Comparison of ENCODE assay signal across 1 cellular context in genomic region chr14:21476925-21477681, GRCh38.
TF ChIP-seq lines count a peak whose summit lies in the region.

RAB2B (minus strand) TSS chr14:21476959; CDS start chr14:21476872, 87 bp downstream.
TOX4 (plus strand) TSS chr14:21477195; CDS start chr14:21477279, 84 bp downstream.

TF ChIP-seq in K562, 482 proteins besides CTCF, POLR2A, EP300 and RAD21 (continued from another document):
- TF ChIP-seq, protein P1, sequence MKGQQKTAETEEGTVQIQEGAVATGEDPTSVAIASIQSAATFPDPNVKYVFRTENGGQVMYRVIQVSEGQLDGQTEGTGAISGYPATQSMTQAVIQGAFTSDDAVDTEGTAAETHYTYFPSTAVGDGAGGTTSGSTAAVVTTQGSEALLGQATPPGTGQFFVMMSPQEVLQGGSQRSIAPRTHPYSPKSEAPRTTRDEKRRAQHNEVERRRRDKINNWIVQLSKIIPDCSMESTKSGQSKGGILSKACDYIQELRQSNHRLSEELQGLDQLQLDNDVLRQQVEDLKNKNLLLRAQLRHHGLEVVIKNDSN (CRISPR knock-in tag; IDR thresholded peaks at IDR 0.05), result 0 out of 2 replicates have a peak, but pooled peaks have one; percentile 21
- TF ChIP-seq MAZ (CRISPR knock-in tag; conservative IDR thresholded peaks at IDR 0.05 in 1 of 2, IDR thresholded peaks at IDR 0.05 in 1 of 2), result peak; percentile 55 to 86; a peak in 3 of 4 replicates
- TF ChIP-seq DPF2 (IDR thresholded peaks at IDR 0.05), result 0 out of 2 replicates have a peak, but pooled peaks have one; percentile 21
- TF ChIP-seq CGGBP1 (CRISPR knock-in tag; IDR thresholded peaks at IDR 0.05), result no peak
- TF ChIP-seq PML (IDR thresholded peaks at IDR 0.05; ENCODE audit: low read length), result peak; percentile 63; the same call in 1 of the 2 replicates
- TF ChIP-seq, protein P2, sequence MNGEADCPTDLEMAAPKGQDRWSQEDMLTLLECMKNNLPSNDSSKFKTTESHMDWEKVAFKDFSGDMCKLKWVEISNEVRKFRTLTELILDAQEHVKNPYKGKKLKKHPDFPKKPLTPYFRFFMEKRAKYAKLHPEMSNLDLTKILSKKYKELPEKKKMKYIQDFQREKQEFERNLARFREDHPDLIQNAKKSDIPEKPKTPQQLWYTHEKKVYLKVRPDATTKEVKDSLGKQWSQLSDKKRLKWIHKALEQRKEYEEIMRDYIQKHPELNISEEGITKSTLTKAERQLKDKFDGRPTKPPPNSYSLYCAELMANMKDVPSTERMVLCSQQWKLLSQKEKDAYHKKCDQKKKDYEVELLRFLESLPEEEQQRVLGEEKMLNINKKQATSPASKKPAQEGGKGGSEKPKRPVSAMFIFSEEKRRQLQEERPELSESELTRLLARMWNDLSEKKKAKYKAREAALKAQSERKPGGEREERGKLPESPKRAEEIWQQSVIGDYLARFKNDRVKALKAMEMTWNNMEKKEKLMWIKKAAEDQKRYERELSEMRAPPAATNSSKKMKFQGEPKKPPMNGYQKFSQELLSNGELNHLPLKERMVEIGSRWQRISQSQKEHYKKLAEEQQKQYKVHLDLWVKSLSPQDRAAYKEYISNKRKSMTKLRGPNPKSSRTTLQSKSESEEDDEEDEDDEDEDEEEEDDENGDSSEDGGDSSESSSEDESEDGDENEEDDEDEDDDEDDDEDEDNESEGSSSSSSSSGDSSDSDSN (IDR thresholded peaks at IDR 0.05; ENCODE audit: borderline replicate concordance in 1 of 2, low read depth in 2 of 2, low read length in 2 of 2), result 0 out of 4 replicates have a peak, but pooled peaks of 1 of the 2 experiments have one; percentile 58
- TF ChIP-seq CREM (IDR thresholded peaks at IDR 0.05; ENCODE audit: low read depth), result peak; percentile 93
- TF ChIP-seq SUPT5H (IDR thresholded peaks at IDR 0.05), result peak; percentile 90
- TF ChIP-seq EGR1 (conservative IDR thresholded peaks at IDR 0.05), result peak; percentile 83
- TF ChIP-seq ZC3H11A (IDR thresholded peaks at IDR 0.05; ENCODE audit: low read depth, low read length), result no peak
- peak; percentile 93 for TF ChIP-seq GABPA (tag; conservative IDR thresholded peaks at IDR 0.05; ENCODE audit: low read depth)
- TF ChIP-seq DIDO1 (tag; IDR thresholded peaks at IDR 0.05; ENCODE audit: low read depth), result peak; percentile 85
- TF ChIP-seq RBBP5 (IDR thresholded peaks at IDR 0.05; ENCODE audit: borderline replicate concordance, insufficient read depth, low read length, poor library complexity, severe bottlenecking), result peak; percentile 83
- TF ChIP-seq ZNF232 (CRISPR knock-in tag; IDR thresholded peaks at IDR 0.05), result no peak
- no peak for TF ChIP-seq POU5F1 (IDR thresholded peaks at IDR 0.05; ENCODE audit: borderline replicate concordance, low read depth, low read length, partially characterized antibody)
- no peak for TF ChIP-seq TAF7 (tag; IDR thresholded peaks at IDR 0.05)
- peak in 1 of 2 experiments; percentile 74; a peak in 1 of 4 replicates for TF ChIP-seq ARNT (IDR thresholded peaks at IDR 0.05)
- TF ChIP-seq ATF7 (IDR thresholded peaks at IDR 0.05), result peak; percentile 52
- TF ChIP-seq CXXC5 (CRISPR knock-in tag; IDR thresholded peaks at IDR 0.05), result peak; percentile 87
- TF ChIP-seq, protein P3, sequence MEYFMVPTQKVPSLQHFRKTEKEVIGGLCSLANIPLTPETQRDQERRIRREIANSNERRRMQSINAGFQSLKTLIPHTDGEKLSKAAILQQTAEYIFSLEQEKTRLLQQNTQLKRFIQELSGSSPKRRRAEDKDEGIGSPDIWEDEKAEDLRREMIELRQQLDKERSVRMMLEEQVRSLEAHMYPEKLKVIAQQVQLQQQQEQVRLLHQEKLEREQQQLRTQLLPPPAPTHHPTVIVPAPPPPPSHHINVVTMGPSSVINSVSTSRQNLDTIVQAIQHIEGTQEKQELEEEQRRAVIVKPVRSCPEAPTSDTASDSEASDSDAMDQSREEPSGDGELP (CRISPR knock-in tag; IDR thresholded peaks at IDR 0.05; ENCODE audit: borderline replicate concordance), result peak; percentile 63; the same call in 1 of the 2 replicates
- peak; percentile 19; the same call in 1 of the 2 replicates for TF ChIP-seq LEF1 (IDR thresholded peaks at IDR 0.05)
- TF ChIP-seq SIN3A (IDR thresholded peaks at IDR 0.05; ENCODE audit: borderline replicate concordance in 2 of 2, control insufficient read depth in 1 of 2, low read depth in 2 of 2, low read length in 2 of 2), result peak; percentile 50 to 63; a peak in 1 of 4 replicates
- peak; percentile 75 for TF ChIP-seq SP2 (IDR thresholded peaks at IDR 0.05; ENCODE audit: extremely low read depth, low read depth, low read length, poor library complexity, severe bottlenecking)
- peak; percentile 54 for TF ChIP-seq NEUROD1 (IDR thresholded peaks at IDR 0.05; ENCODE audit: borderline replicate concordance, low read depth, low read length, partially characterized antibody)
- TF ChIP-seq, protein P4, sequence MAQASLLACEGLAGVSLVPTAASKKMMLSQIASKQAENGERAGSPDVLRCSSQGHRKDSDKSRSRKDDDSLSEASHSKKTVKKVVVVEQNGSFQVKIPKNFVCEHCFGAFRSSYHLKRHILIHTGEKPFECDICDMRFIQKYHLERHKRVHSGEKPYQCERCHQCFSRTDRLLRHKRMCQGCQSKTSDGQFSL (CRISPR knock-in tag; IDR thresholded peaks at IDR 0.05), result no peak
- TF ChIP-seq, protein P4 (tag; IDR thresholded peaks at IDR 0.05), result peak in 1 of 2 experiments; percentile 77; a peak in 2 of 4 replicates
- TF ChIP-seq KDM4B (IDR thresholded peaks at IDR 0.05; ENCODE audit: borderline replicate concordance in 2 of 2, low read depth in 1 of 2), result peak in 1 of 2 experiments; percentile 61; a peak in 1 of 4 replicates
- peak; percentile 61 for TF ChIP-seq ZFX (CRISPR knock-in tag; IDR thresholded peaks at IDR 0.05)
- no peak for TF ChIP-seq SRSF9 (IDR thresholded peaks at IDR 0.05; ENCODE audit: borderline replicate concordance, low read depth, low read length)
- no peak for TF ChIP-seq TCF7 (IDR thresholded peaks at IDR 0.05; ENCODE audit: borderline replicate concordance)
- peak; percentile 73 to 83 for TF ChIP-seq FOXK2 (conservative IDR thresholded peaks at IDR 0.05 in 1 of 2, IDR thresholded peaks at IDR 0.05 in 1 of 2; ENCODE audit: low read depth in 2 of 2)
- TF ChIP-seq ZNF212 (CRISPR knock-in tag; IDR thresholded peaks at IDR 0.05), result no peak
- TF ChIP-seq AFF4 (CRISPR knock-in tag; IDR thresholded peaks at IDR 0.05), result no peak
- TF ChIP-seq, protein P5, sequence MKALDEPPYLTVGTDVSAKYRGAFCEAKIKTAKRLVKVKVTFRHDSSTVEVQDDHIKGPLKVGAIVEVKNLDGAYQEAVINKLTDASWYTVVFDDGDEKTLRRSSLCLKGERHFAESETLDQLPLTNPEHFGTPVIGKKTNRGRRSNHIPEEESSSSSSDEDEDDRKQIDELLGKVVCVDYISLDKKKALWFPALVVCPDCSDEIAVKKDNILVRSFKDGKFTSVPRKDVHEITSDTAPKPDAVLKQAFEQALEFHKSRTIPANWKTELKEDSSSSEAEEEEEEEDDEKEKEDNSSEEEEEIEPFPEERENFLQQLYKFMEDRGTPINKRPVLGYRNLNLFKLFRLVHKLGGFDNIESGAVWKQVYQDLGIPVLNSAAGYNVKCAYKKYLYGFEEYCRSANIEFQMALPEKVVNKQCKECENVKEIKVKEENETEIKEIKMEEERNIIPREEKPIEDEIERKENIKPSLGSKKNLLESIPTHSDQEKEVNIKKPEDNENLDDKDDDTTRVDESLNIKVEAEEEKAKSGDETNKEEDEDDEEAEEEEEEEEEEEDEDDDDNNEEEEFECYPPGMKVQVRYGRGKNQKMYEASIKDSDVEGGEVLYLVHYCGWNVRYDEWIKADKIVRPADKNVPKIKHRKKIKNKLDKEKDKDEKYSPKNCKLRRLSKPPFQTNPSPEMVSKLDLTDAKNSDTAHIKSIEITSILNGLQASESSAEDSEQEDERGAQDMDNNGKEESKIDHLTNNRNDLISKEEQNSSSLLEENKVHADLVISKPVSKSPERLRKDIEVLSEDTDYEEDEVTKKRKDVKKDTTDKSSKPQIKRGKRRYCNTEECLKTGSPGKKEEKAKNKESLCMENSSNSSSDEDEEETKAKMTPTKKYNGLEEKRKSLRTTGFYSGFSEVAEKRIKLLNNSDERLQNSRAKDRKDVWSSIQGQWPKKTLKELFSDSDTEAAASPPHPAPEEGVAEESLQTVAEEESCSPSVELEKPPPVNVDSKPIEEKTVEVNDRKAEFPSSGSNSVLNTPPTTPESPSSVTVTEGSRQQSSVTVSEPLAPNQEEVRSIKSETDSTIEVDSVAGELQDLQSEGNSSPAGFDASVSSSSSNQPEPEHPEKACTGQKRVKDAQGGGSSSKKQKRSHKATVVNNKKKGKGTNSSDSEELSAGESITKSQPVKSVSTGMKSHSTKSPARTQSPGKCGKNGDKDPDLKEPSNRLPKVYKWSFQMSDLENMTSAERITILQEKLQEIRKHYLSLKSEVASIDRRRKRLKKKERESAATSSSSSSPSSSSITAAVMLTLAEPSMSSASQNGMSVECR (CRISPR knock-in tag; IDR thresholded peaks at IDR 0.05), result peak; percentile 20; the same call in 1 of the 2 replicates
- no peak for TF ChIP-seq PHB (CRISPR knock-in tag; IDR thresholded peaks at IDR 0.05)
- TF ChIP-seq ESRRA (IDR thresholded peaks at IDR 0.05; ENCODE audit: borderline replicate concordance, low read depth), result peak; percentile 19; the same call in 1 of the 2 replicates
- peak; percentile 13; the same call in 1 of the 2 replicates for TF ChIP-seq ARID1B (IDR thresholded peaks at IDR 0.05)
- no peak for TF ChIP-seq SMARCE1 (IDR thresholded peaks at IDR 0.05)
- TF ChIP-seq POLR2B (IDR thresholded peaks at IDR 0.05; ENCODE audit: low read depth, partially characterized antibody), result peak; percentile 87
- 0 out of 4 replicates have a peak, but pooled peaks of 1 of the 2 experiments have one; percentile 26 for TF ChIP-seq NRF1 (conservative IDR thresholded peaks at IDR 0.05 in 1 of 2, IDR thresholded peaks at IDR 0.05 in 1 of 2)
- no peak for TF ChIP-seq ZSCAN29 (IDR thresholded peaks at IDR 0.05)
- TF ChIP-seq PTBP1 (IDR thresholded peaks at IDR 0.05; ENCODE audit: low read depth, low read length), result no peak
- 0 out of 4 replicates have a peak, but pooled peaks of 1 of the 2 experiments have one; percentile 12 for TF ChIP-seq TRIM24 (IDR thresholded peaks at IDR 0.05)
- no peak for TF ChIP-seq ZNF282 (CRISPR knock-in tag; IDR thresholded peaks at IDR 0.05)
- peak in 1 of 2 experiments; percentile 53; a peak in 2 of 4 replicates for TF ChIP-seq TBL1XR1 (IDR thresholded peaks at IDR 0.05; ENCODE audit: low read length in 2 of 2)
- no peak for TF ChIP-seq RFX5 (IDR thresholded peaks at IDR 0.05; ENCODE audit: low read depth, low read length)
- no peak for TF ChIP-seq SLC30A9 (CRISPR knock-in tag; IDR thresholded peaks at IDR 0.05)
- TF ChIP-seq, protein P6, sequence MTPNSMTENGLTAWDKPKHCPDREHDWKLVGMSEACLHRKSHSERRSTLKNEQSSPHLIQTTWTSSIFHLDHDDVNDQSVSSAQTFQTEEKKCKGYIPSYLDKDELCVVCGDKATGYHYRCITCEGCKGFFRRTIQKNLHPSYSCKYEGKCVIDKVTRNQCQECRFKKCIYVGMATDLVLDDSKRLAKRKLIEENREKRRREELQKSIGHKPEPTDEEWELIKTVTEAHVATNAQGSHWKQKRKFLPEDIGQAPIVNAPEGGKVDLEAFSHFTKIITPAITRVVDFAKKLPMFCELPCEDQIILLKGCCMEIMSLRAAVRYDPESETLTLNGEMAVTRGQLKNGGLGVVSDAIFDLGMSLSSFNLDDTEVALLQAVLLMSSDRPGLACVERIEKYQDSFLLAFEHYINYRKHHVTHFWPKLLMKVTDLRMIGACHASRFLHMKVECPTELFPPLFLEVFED (CRISPR knock-in tag; conservative IDR thresholded peaks at IDR 0.05), result peak; percentile 67; the same call in 1 of the 2 replicates
- TF ChIP-seq HDAC1 (IDR thresholded peaks at IDR 0.05), result peak in 1 of 2 experiments; percentile 90; a peak in 2 of 4 replicates
- TF ChIP-seq ZNF764 (CRISPR knock-in tag; IDR thresholded peaks at IDR 0.05; ENCODE audit: low read depth), result no peak
- TF ChIP-seq MCM7 (IDR thresholded peaks at IDR 0.05), result no peak
- no peak for TF ChIP-seq ZNF175 (CRISPR knock-in tag; IDR thresholded peaks at IDR 0.05; ENCODE audit: low read depth)
- peak; percentile 44 for TF ChIP-seq TAF1 (IDR thresholded peaks at IDR 0.05; ENCODE audit: control insufficient read depth, extremely low read depth, insufficient read depth, low read length, severe bottlenecking)
